25 cellular contexts compared by ENCODE assay signal in the genomic region with DNA sequence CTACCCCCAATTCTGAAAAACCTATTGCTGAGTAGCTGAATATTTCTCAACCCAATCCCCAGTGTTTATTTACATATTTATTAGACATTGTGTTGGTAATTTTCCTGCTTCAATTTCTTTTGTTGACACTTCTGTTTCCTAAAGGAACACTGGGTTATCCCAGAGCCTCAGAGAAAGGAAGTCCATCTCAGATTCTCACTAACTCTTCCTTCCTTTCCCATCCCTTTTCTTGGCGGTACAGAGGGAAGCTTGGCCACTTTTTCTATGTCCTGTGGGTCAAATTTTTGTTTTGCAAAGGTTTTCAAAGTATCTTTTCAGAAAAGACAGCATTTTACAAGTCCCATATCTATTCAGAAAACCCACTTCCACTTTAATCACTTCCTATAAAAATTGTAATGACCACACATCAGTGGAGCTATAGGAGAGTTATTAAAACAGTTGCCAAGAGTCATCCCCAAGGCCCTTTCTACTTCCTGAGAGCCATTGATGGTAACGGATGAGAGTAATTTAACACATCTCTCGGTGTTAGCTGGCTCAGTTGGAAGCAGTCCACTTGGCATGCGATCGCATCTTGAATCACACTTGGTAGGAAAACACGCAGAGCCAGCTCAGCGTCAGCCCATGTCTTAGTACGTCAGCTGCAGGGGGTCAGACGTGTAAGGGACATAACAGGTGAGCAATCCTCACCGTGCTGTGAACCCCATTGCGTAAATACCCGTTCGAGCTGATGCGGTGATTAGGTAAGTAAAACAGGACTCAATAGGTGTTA.
"Had no signal": no experiment of that assay in that cellular context is flagged by ENCODE, and none has a peak within 500 bp of the region (broad histone marks: within the 10 kb centered on the region; RNA-seq: fewer than 3 reads in every experiment).

No MANE protein-coding gene starts in this region.

- H3K27ac ChIP-seq: heart right ventricle, neural progenitor cell, vagina, WERI-Rb-1 had no signal

- H3K9me3 ChIP-seq: vagina had no signal

- H3K9ac ChIP-seq: neural progenitor cell had no signal

- H3K9me3 Mint-ChIP-seq: activated naive CD4-positive, alpha-beta T cell treated with anti-CD3 and anti-CD28 coated beads, Interleukin-2, amount 50 U/mL, for 24 hours; endodermal cell; neural progenitor cell had no signal

- H3K4me3 Mint-ChIP-seq: activated CD4-positive, alpha-beta T cell treated with anti-CD3 and anti-CD28 coated beads, Interleukin-2, amount 10 ng/mL, durations not matched to agents 7 days and 5 days; activated CD8-positive, alpha-beta memory T cell treated with anti-CD3 and anti-CD28 coated beads, Interleukin-2, amount 10 ng/mL, durations not matched to agents 7 days and 5 days; activated CD8-positive, alpha-beta T cell treated with anti-CD3 and anti-CD28 coated beads for 36 hours; activated naive CD4-positive, alpha-beta T cell treated with anti-CD3 and anti-CD28 coated beads, Interleukin-2, amount 50 U/mL, for 24 hours; endodermal cell; naive thymus-derived CD8-positive, alpha-beta T cell; neural progenitor cell; stimulated activated naive B cell treated with anti-CD40 and anti-IgM and Interleukin-4, amounts not matched to agents 10 μg/mL and 1 μg/mL and 100 μg/mL, for 72 hours; T-helper 2 cell treated with Interferon-gamma antibody and Interleukin-4, amounts not matched to agents 5 μg/mL and 100 μg/mL, for 36 hours; type B pancreatic cell had no signal

- H3K4me2 ChIP-seq: neural progenitor cell had no signal

- DNase-seq: activated CD4-positive, alpha-beta T cell treated with anti-CD3 and anti-CD28 coated beads, Interleukin-2, amount 10 ng/mL, durations not matched to agents 7 days and 5 days; activated CD4-positive, CD25-positive, alpha-beta regulatory T cell treated with anti-CD3 and anti-CD28 coated beads, Interleukin-2, amount 50 U/mL, for 72 hours; activated CD8-positive, alpha-beta memory T cell treated with anti-CD3 and anti-CD28 coated beads, Interleukin-2, amount 10 ng/mL, durations not matched to agents 7 days and 5 days; activated CD8-positive, alpha-beta T cell treated with anti-CD3 and anti-CD28 coated beads for 36 hours; activated gamma-delta T cell treated with Interleukin-2 at 50 U/mL for 16 hours; aorta; cortex of kidney; endodermal cell; foreskin fibroblast; heart right ventricle; left colon; naive thymus-derived CD8-positive, alpha-beta T cell; retina; stimulated activated CD4-positive, alpha-beta T cell treated with anti-CD3 and anti-CD28 coated beads, Interleukin-2, amount 100 ng/mL, for 48 hours; stimulated activated CD8-positive, alpha-beta memory T cell treated with anti-CD3 and anti-CD28 coated beads, Interleukin-4, amount 100 ng/mL, for 48 hours; stimulated activated naive B cell treated with anti-CD40 and anti-IgM and Interleukin-4, amounts not matched to agents 10 μg/mL and 1 μg/mL and 100 μg/mL, for 72 hours; WERI-Rb-1 had no signal

- H3K36me3 ChIP-seq: heart right ventricle, neural progenitor cell, vagina, WERI-Rb-1 had no signal

- FAIRE-seq: keratinocyte, TTC549 had no signal

- ATAC-seq: activated CD8-positive, alpha-beta memory T cell treated with anti-CD3 and anti-CD28 coated beads, Interleukin-2, amount 10 ng/mL, durations not matched to agents 7 days and 5 days; activated CD8-positive, alpha-beta T cell treated with anti-CD3 and anti-CD28 coated beads for 36 hours; heart right ventricle; left colon; naive thymus-derived CD8-positive, alpha-beta T cell; stimulated activated naive B cell treated with anti-CD40 and anti-IgM and Interleukin-4, amounts not matched to agents 10 μg/mL and 1 μg/mL and 100 μg/mL, for 72 hours had no signal

- H3K4me1 ChIP-seq: heart right ventricle, neural progenitor cell, vagina had no signal

- H2AFZ ChIP-seq: neural progenitor cell had no signal

- H3K36me3 Mint-ChIP-seq: activated CD8-positive, alpha-beta memory T cell treated with anti-CD3 and anti-CD28 coated beads, Interleukin-2, amount 10 ng/mL, durations not matched to agents 7 days and 5 days; activated naive CD4-positive, alpha-beta T cell treated with anti-CD3 and anti-CD28 coated beads, Interleukin-2, amount 50 U/mL, for 24 hours; naive thymus-derived CD8-positive, alpha-beta T cell; neural progenitor cell; stimulated activated naive B cell treated with anti-CD40 and anti-IgM and Interleukin-4, amounts not matched to agents 10 μg/mL and 1 μg/mL and 100 μg/mL, for 72 hours; type B pancreatic cell had no signal

- H3K4me3 ChIP-seq: heart right ventricle, neural progenitor cell, vagina had no signal

- H3K27ac Mint-ChIP-seq: activated CD4-positive, alpha-beta T cell treated with anti-CD3 and anti-CD28 coated beads, Interleukin-2, amount 10 ng/mL, durations not matched to agents 7 days and 5 days; activated CD8-positive, alpha-beta memory T cell treated with anti-CD3 and anti-CD28 coated beads, Interleukin-2, amount 10 ng/mL, durations not matched to agents 7 days and 5 days; activated CD8-positive, alpha-beta T cell treated with anti-CD3 and anti-CD28 coated beads for 36 hours; activated naive CD4-positive, alpha-beta T cell treated with anti-CD3 and anti-CD28 coated beads, Interleukin-2, amount 50 U/mL, for 24 hours; endodermal cell; naive thymus-derived CD8-positive, alpha-beta T cell; neural progenitor cell; progenitor cell of endocrine pancreas; stimulated activated naive B cell treated with anti-CD40 and anti-IgM and Interleukin-4, amounts not matched to agents 10 μg/mL and 1 μg/mL and 100 μg/mL, for 72 hours; T-helper 2 cell treated with Interferon-gamma antibody and Interleukin-4, amounts not matched to agents 5 μg/mL and 100 μg/mL, for 36 hours; type B pancreatic cell had no signal

- H3K27me3 Mint-ChIP-seq: activated CD4-positive, alpha-beta T cell treated with anti-CD3 and anti-CD28 coated beads, Interleukin-2, amount 10 ng/mL, durations not matched to agents 7 days and 5 days; activated CD8-positive, alpha-beta memory T cell treated with anti-CD3 and anti-CD28 coated beads, Interleukin-2, amount 10 ng/mL, durations not matched to agents 7 days and 5 days; activated CD8-positive, alpha-beta T cell treated with anti-CD3 and anti-CD28 coated beads for 36 hours; activated naive CD4-positive, alpha-beta T cell treated with anti-CD3 and anti-CD28 coated beads, Interleukin-2, amount 50 U/mL, for 24 hours had no signal

- H3K4me1 Mint-ChIP-seq: activated CD4-positive, alpha-beta T cell treated with anti-CD3 and anti-CD28 coated beads, Interleukin-2, amount 10 ng/mL, durations not matched to agents 7 days and 5 days; activated CD8-positive, alpha-beta memory T cell treated with anti-CD3 and anti-CD28 coated beads, Interleukin-2, amount 10 ng/mL, durations not matched to agents 7 days and 5 days; endodermal cell; naive thymus-derived CD8-positive, alpha-beta T cell had no signal

- H3K27me3 ChIP-seq: neural progenitor cell, vagina had no signal
